Comparison of ENCODE assay signal across 16 cellular contexts in the genomic region with DNA sequence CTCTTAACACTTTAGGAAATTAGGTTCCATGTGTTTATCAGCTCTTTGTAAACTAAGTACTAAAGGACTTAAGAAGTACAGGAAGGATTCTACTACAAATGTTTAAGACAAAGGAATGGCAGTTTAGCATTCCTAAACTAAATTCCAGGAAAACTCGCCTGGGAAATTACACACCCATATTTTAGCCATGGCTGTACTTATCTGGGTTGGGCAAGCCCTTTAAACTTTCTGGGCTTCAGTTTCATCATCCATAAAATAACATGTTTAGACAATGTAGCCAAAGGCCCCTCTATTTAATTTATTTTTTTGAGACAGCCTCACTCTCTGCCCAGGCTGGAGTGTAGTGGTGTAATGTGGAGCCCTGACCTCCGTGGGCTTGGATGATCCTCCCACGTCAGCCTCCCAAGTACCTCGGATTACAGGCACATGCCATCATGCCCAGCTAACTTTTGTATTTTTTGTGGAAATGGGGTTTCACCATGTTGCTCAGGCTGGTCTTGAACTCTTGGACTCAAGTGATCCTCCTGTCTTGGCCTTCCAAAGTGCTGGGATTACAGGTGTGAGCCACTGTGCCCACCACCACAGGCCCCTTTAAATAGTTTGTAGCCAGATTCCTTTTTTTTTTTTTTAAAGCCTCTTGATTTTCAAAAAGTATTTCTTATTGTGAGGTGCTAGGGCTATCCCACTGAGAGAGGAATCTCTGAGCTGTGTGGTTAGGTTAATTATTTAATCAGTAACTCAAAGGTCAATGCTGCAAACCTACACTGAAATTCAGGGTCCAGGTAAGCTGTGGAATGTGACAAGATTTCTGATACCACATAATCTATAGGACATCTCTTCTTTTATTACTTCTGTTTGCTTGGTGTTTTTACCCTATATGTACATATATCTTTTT. TPM values are rescaled to one million over a fixed set of nuclear protein-coding genes. Genes with fewer than 3 reads are reported as not detected.
A peak's percentile ranks its signal among the peaks of the same experiment; 100 is the strongest.
DNase-seq lines count a peak whose midpoint lies in the region; ATAC-seq and TF ChIP-seq lines count a peak whose summit lies in the region.
"Had no signal": no experiment of that assay in that cellular context is flagged by ENCODE, and none has a peak within 500 bp of the region (broad histone marks: within the 10 kb centered on the region; RNA-seq: fewer than 3 reads in every experiment).

No MANE protein-coding gene starts in this region.

- no TSS peak for BruUV-seq in Caco-2 (replicated peaks; lab: Mats Ljungman, UMichigan)

- POLR2A ChIA-PET in Caco-2 (lab: Charles Lee), result interaction anchor here (0.5 to 0.6 kb wide), 3 partner anchors 79 to 350 kb away, joined by 3 to 5 read pairs (median 4); a partner anchor contains a TSS

- H3K36me3 Mint-ChIP-seq in Caco-2 (ENCODE audit: insufficient read depth, unreplicated experiment) (peaks cover 31% of the 10 kb centered on the region), nephron (ENCODE audit: low read depth) (peaks cover 35% of the 10 kb centered on the region)
- peaks cover 16% of the 10 kb centered on the region for H3K36me3 Mint-ChIP-seq in activated T-helper 1 cell treated with anti-CD3 and anti-CD28 coated beads, Interleukin-12 subunit alpha, Interleukin-12 subunit beta, Interleukin-2, Interleukin-4 antibody, amounts not matched to agents 30 ng/mL and 10 ng/mL and 1 ng/mL, durations not matched to agents 14 hours and 24 hours and 36 hours (ENCODE audit: low read depth)

- H3K27me3 Mint-ChIP-seq in Caco-2 (ENCODE audit: insufficient read depth, unreplicated experiment) (no peaks in the 10 kb centered on the region), nephron (ENCODE audit: low read depth) (no peaks in the 10 kb centered on the region)
- no peaks in the 10 kb centered on the region for H3K27me3 Mint-ChIP-seq in activated T-helper 1 cell treated with anti-CD3 and anti-CD28 coated beads, Interleukin-12 subunit alpha, Interleukin-12 subunit beta, Interleukin-2, Interleukin-4 antibody, amounts not matched to agents 30 ng/mL and 10 ng/mL and 1 ng/mL, durations not matched to agents 14 hours and 24 hours and 36 hours (ENCODE audit: insufficient read depth)

- no peak for ATAC-seq in HG02610 (IDR thresholded peaks at IDR 0.05; ENCODE audit: unreplicated experiment)
- ATAC-seq: CD8-positive, alpha-beta T cell had no signal

- DNase-seq in Caco-2 (peak in 1 of 2 experiments; percentile 26), epithelial cell of esophagus (ENCODE audit: low read depth) (peak; percentile 19), NCI-H82 treated with DMSO at 0.1 percent for 48 hours (lab: John Stamatoyannopoulos, UW; ENCODE audit: unreplicated experiment) (no peak), KBM-7 (no peak)
- no peak for DNase-seq in activated T-helper 1 cell treated with anti-CD3 and anti-CD28 coated beads, Interleukin-12 subunit alpha, Interleukin-12 subunit beta, Interleukin-2, Interleukin-4 antibody, amounts not matched to agents 30 ng/mL and 10 ng/mL and 1 ng/mL, durations not matched to agents 14 hours and 24 hours and 36 hours (ENCODE audit: low spot score)
- DNase-seq: activated CD4-positive, CD25-positive, alpha-beta regulatory T cell; activated gamma-delta T cell; CD8-positive, alpha-beta T cell; cortex of kidney; glutamatergic neuron; NCI-H446; Right ventricle myocardium superior; sigmoid colon had no signal

- WGBS in HUES64, result 94% methylated on average over 4 of the region's 4 CpGs

- no peak for TF ChIP-seq CTCF in Caco-2 (IDR thresholded peaks at IDR 0.05; ENCODE audit: insufficient read depth in 1 of 2, low read depth in 1 of 2, low read length in 1 of 2, severe bottlenecking in 1 of 2, unreplicated experiment in 1 of 2)
- no peak for TF ChIP-seq CTCF in epithelial cell of esophagus (IDR thresholded peaks at IDR 0.05; ENCODE audit: insufficient read depth, low read depth, low read length, missing control alignments)
- no peak for TF ChIP-seq CTCF in nephron (IDR thresholded peaks at IDR 0.05; ENCODE audit: unreplicated experiment in 3 of 3)

- H3K27ac Mint-ChIP-seq in Caco-2 (ENCODE audit: unreplicated experiment) (peak overlapping the region; percentile 76), nephron (peak overlapping the region; percentile 28 to 81 (median 76))
- H3K27ac Mint-ChIP-seq in activated T-helper 1 cell treated with anti-CD3 and anti-CD28 coated beads, Interleukin-12 subunit alpha, Interleukin-12 subunit beta, Interleukin-2, Interleukin-4 antibody, amounts not matched to agents 30 ng/mL and 10 ng/mL and 1 ng/mL, durations not matched to agents 14 hours and 24 hours and 36 hours, result no peak overlapping the region
- H3K27ac Mint-ChIP-seq: CD8-positive, alpha-beta T cell had no signal

- H3K36me3 ChIP-seq in Caco-2 (ENCODE audit: control insufficient read depth, insufficient read depth, low read length) (no peaks in the 10 kb centered on the region), HUES64 (ENCODE audit: insufficient read depth, low read length) (peaks cover 21% of the 10 kb centered on the region)

- H3K9me3 ChIP-seq in Caco-2, result no peaks in the 10 kb centered on the region
- H3K9me3 ChIP-seq in HUES64 (ENCODE audit: insufficient read depth, low read depth, low read length), result no peaks in the 10 kb centered on the region
- H3K9me3 ChIP-seq: sigmoid colon had no signal

- peaks cover 14% of the 10 kb centered on the region for H3K4me1 Mint-ChIP-seq in Caco-2 (ENCODE audit: low read depth, unreplicated experiment)
- peaks cover 5% of the 10 kb centered on the region for H3K4me1 Mint-ChIP-seq in nephron
- peaks cover 6% of the 10 kb centered on the region for H3K4me1 Mint-ChIP-seq in activated T-helper 1 cell treated with anti-CD3 and anti-CD28 coated beads, Interleukin-12 subunit alpha, Interleukin-12 subunit beta, Interleukin-2, Interleukin-4 antibody, amounts not matched to agents 30 ng/mL and 10 ng/mL and 1 ng/mL, durations not matched to agents 14 hours and 24 hours and 36 hours (ENCODE audit: low read depth)

- no peaks in the 10 kb centered on the region for H3K27me3 ChIP-seq in Caco-2 (replicated peaks; ENCODE audit: control insufficient read depth, insufficient read depth, low read length)
- H3K27me3 ChIP-seq in HUES64 (ENCODE audit: insufficient read depth, low read length), result no peaks in the 10 kb centered on the region
- H3K27me3 ChIP-seq: sigmoid colon had no signal

- H3K4me3 ChIP-seq in Caco-2 (ENCODE audit: low read depth, low read length), result no peak overlapping the region
- H3K4me3 ChIP-seq in HUES64 (ENCODE audit: low read length), result no peak overlapping the region
- H3K4me3 ChIP-seq in epithelial cell of esophagus (ENCODE audit: low read length), result no peak overlapping the region
- H3K4me3 ChIP-seq: sigmoid colon had no signal

- peak overlapping the region; percentile 31; the same call in 1 of the 2 replicates for H3K27ac ChIP-seq in HUES64 (ENCODE audit: low read depth, low read length)

- H3K9me3 Mint-ChIP-seq in Caco-2 (ENCODE audit: unreplicated experiment), result no peaks in the 10 kb centered on the region
- H3K9me3 Mint-ChIP-seq in nephron, result no peaks in the 10 kb centered on the region
- H3K9me3 Mint-ChIP-seq in activated T-helper 1 cell treated with anti-CD3 and anti-CD28 coated beads, Interleukin-12 subunit alpha, Interleukin-12 subunit beta, Interleukin-2, Interleukin-4 antibody, amounts not matched to agents 30 ng/mL and 10 ng/mL and 1 ng/mL, durations not matched to agents 14 hours and 24 hours and 36 hours, result no peaks in the 10 kb centered on the region
- H3K9me3 Mint-ChIP-seq: CD8-positive, alpha-beta T cell had no signal

- no peak overlapping the region for H3K9ac ChIP-seq in HUES64 (ENCODE audit: low read depth, low read length)

- intact Hi-C loops in Caco-2 (cut with micrococcal nuclease; ENCODE audit: unreplicated experiment), result loop anchor here (2.0 kb wide), 1 partner anchor 33 kb away; a partner anchor contains a TSS
- intact Hi-C loops in activated T-helper 1 cell treated with anti-CD3 and anti-CD28 coated beads, Interleukin-12 subunit alpha, Interleukin-12 subunit beta, Interleukin-2, Interleukin-4 antibody, amounts not matched to agents 30 ng/mL and 10 ng/mL and 1 ng/mL, durations not matched to agents 14 hours and 24 hours and 36 hours (cut with micrococcal nuclease), result no loop called here

- in situ Hi-C loops in KBM-7 (cut with MboI; ENCODE audit: low pct_unique_long_range_greater_than_20kb, low sequenced_read_pairs), result no loop called here

- CTCF ChIA-PET in Caco-2 (lab: Charles Lee), result interaction anchor here (0.5 to 0.7 kb wide), 2 partner anchors 116 to 254 kb away, joined by 3 to 4 read pairs; no protein-coding TSS in a partner anchor

- H3K4me3 Mint-ChIP-seq in Caco-2 (ENCODE audit: unreplicated experiment) (peak overlapping the region; percentile 29), nephron (no peak overlapping the region)
- H3K4me3 Mint-ChIP-seq in activated T-helper 1 cell treated with anti-CD3 and anti-CD28 coated beads, Interleukin-12 subunit alpha, Interleukin-12 subunit beta, Interleukin-2, Interleukin-4 antibody, amounts not matched to agents 30 ng/mL and 10 ng/mL and 1 ng/mL, durations not matched to agents 14 hours and 24 hours and 36 hours, result no peak overlapping the region
- H3K4me3 Mint-ChIP-seq: CD8-positive, alpha-beta T cell had no signal

- H3K4me1 ChIP-seq in Caco-2, result peaks cover 30% of the 10 kb centered on the region
- H3K4me1 ChIP-seq in HUES64 (ENCODE audit: insufficient read depth, low read length), result peaks cover 9% of the 10 kb centered on the region

RNA-seq across cellular contexts. Expression of a gene that starts 32.1 kb away (rescaled TPM):
- total RNA-seq in Caco-2 (2022), result 18.9 and 19.6 TPM in 2 replicates
- 18.6 TPM for polyA plus RNA-seq in HUES64 (2013, experiment 1 of 2)
- 26.5 TPM for polyA plus RNA-seq in HUES64 (2013, experiment 2 of 2)
- total RNA-seq in activated T-helper 1 cell treated with anti-CD3 and anti-CD28 coated beads, Interleukin-12 subunit alpha, Interleukin-12 subunit beta, Interleukin-2, Interleukin-4 antibody, amounts not matched to agents 30 ng/mL and 10 ng/mL and 1 ng/mL, durations not matched to agents 14 hours and 24 hours and 36 hours, result 9.0 and 11.0 TPM in 2 replicates

RNA-seq across cellular contexts. Expression of a gene that starts 32.4 kb away (rescaled TPM):
- total RNA-seq in Caco-2 (2022), result 33.8 and 36.9 TPM in 2 replicates
- polyA plus RNA-seq in HUES64 (2013, experiment 1 of 2), result 14.6 TPM
- 17.4 TPM for polyA plus RNA-seq in HUES64 (2013, experiment 2 of 2)
- 30.9 and 31.2 TPM in 2 replicates for total RNA-seq in activated T-helper 1 cell treated with anti-CD3 and anti-CD28 coated beads, Interleukin-12 subunit alpha, Interleukin-12 subunit beta, Interleukin-2, Interleukin-4 antibody, amounts not matched to agents 30 ng/mL and 10 ng/mL and 1 ng/mL, durations not matched to agents 14 hours and 24 hours and 36 hours
